ENCODE assay signal across 1 cellular context in genomic region chr18:616380-616995, GRCh38.
TF ChIP-seq lines count a peak whose summit lies in the region.

No MANE protein-coding gene starts in this region.

TF ChIP-seq in HEK293, 187 proteins besides CTCF, POLR2A, EP300 and RAD21 (continued from another document):
- TF ChIP-seq ZNF239 (tag by site-specific recombination; IDR thresholded peaks at IDR 0.05) (no peak), ZNF677 (tag by site-specific recombination; IDR thresholded peaks at IDR 0.05) (no peak), GLIS2 (tag by site-specific recombination; IDR thresholded peaks at IDR 0.05) (no peak), ZSCAN30 (tag by site-specific recombination; IDR thresholded peaks at IDR 0.05) (0 out of 2 replicates have a peak, but pooled peaks have one; percentile 37), ZNF362 (tag by site-specific recombination; IDR thresholded peaks at IDR 0.05) (no peak), ZNF654 (tag by site-specific recombination; IDR thresholded peaks at IDR 0.05; ENCODE audit: low read depth) (peak; percentile 84), ZNF37A (tag by site-specific recombination; IDR thresholded peaks at IDR 0.05) (no peak), TRIM28 (IDR thresholded peaks at IDR 0.05; ENCODE audit: borderline replicate concordance, low read length) (no peak), ZBTB26 (tag by site-specific recombination; optimal IDR thresholded peaks at IDR 0.05) (no peak)
- TF ChIP-seq, protein P1, sequence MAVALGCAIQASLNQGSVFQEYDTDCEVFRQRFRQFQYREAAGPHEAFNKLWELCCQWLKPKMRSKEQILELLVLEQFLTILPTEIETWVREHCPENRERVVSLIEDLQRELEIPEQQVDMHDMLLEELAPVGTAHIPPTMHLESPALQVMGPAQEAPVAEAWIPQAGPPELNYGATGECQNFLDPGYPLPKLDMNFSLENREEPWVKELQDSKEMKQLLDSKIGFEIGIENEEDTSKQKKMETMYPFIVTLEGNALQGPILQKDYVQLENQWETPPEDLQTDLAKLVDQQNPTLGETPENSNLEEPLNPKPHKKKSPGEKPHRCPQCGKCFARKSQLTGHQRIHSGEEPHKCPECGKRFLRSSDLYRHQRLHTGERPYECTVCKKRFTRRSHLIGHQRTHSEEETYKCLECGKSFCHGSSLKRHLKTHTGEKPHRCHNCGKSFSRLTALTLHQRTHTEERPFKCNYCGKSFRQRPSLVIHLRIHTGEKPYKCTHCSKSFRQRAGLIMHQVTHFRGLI (tag by site-specific recombination; IDR thresholded peaks at IDR 0.05) = no peak
